ENCODE assay signal across 14 cellular contexts in the genomic region with DNA sequence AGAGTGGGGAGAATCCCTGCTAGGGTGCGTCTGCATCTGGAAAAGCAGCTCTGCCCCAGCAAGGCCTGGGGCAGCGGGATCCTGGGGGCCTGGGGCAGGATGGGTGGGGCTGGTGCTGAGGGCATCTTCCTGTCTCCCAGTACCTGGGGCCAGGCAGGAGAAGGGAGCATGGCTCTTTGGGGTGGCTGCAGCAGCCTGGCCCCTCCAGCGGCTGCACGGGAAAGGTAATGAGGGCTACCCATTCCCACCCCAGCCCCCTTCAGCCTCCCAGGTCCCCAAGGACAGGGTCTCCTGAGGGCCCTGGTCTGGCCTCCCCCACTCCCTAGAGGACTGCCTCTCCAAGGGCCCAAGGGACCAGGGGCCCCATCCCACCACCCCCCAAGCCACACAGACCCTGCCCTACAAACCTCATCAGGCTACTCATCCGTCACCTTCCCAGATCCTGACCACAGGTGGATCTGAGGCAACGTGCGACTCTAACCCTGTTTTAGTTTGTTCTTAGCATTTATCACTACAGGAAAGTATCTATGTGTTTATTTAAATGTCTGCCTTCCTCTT. TPM values are rescaled to one million over a fixed set of nuclear protein-coding genes. Genes with fewer than 3 reads are reported as not detected.
DNase-seq lines count a peak whose midpoint lies in the region; ATAC-seq, FAIRE-seq and TF ChIP-seq lines count a peak whose summit lies in the region.
"Had no signal": no experiment of that assay in that cellular context is flagged by ENCODE, and none has a peak within 500 bp of the region (broad histone marks: within the 10 kb centered on the region; RNA-seq: fewer than 3 reads in every experiment).

No MANE protein-coding gene starts in this region.

- H3K27ac ChIP-seq in BLaER1 treated with 17β-estradiol and CSF1 and Interleukin-3, amounts not matched to agents 10 nM and 100 nM, result peak overlapping the region in 9 of 11 experiments; percentile 25 to 75 (median 59); a peak in 16 of 22 replicates
- H3K27ac ChIP-seq in HUES48 (ENCODE audit: low read depth, low read length), result peak overlapping the region; percentile 17

- peaks cover 23 to 75% (median 60%) of the 10 kb centered on the region in 10 experiments for H3K4me1 ChIP-seq in BLaER1 treated with 17β-estradiol and CSF1 and Interleukin-3, amounts not matched to agents 10 nM and 100 nM
- H3K4me1 ChIP-seq in HUES48 (ENCODE audit: control insufficient read depth, insufficient read depth, low read length), result peaks cover 20% of the 10 kb centered on the region; the same call in 1 of the 2 replicates

- POLR2A ChIA-PET in activated CD8-positive, alpha-beta T cell treated with anti-CD3 and anti-CD28 coated beads, Interleukin-2, amount 10 ng/mL, durations not matched to agents 7 days and 5 days (lab: Charles Lee), result interaction anchor here (1.4 kb wide), 1 partner anchor 14 kb away, joined by 3 read pairs; no protein-coding TSS in a partner anchor

- peak overlapping the region in 6 of 11 experiments; percentile 19 to 52 (median 40); a peak in 8 of 22 replicates for H3K9ac ChIP-seq in BLaER1 treated with 17β-estradiol and CSF1 and Interleukin-3, amounts not matched to agents 10 nM and 100 nM
- H3K9ac ChIP-seq in HUES48 (ENCODE audit: low read depth, low read length), result no peak overlapping the region

- peaks cover 0 to 12% (median 0%) of the 10 kb centered on the region in 11 experiments; a peak in 5 of 22 replicates for H3K27me3 ChIP-seq in BLaER1 treated with 17β-estradiol and CSF1 and Interleukin-3, amounts not matched to agents 10 nM and 100 nM
- H3K27me3 ChIP-seq in HUES48 (ENCODE audit: control insufficient read depth, insufficient read depth, low read length), result no peaks in the 10 kb centered on the region; the same call in 1 of the 2 replicates

- peaks cover 3% of the 10 kb centered on the region for H3K27me3 Mint-ChIP-seq in brain
- H3K27me3 Mint-ChIP-seq in mesothelial cell of epicardium (ENCODE audit: low read depth), result no peaks in the 10 kb centered on the region
- H3K27me3 Mint-ChIP-seq in activated CD8-positive, alpha-beta T cell treated with anti-CD3 and anti-CD28 coated beads, Interleukin-2, amount 10 ng/mL, durations not matched to agents 7 days and 5 days (ENCODE audit: low read depth), result peaks cover 11% of the 10 kb centered on the region

- TF ChIP-seq CTCF in brain (conservative IDR thresholded peaks at IDR 0.05), result no peak
- no peak for TF ChIP-seq CTCF in mesothelial cell of epicardium (IDR thresholded peaks at IDR 0.05; ENCODE audit: unreplicated experiment)

- H3K9me3 Mint-ChIP-seq in brain (no peaks in the 10 kb centered on the region), mesothelial cell of epicardium (no peaks in the 10 kb centered on the region)
- no peaks in the 10 kb centered on the region for H3K9me3 Mint-ChIP-seq in activated CD8-positive, alpha-beta T cell treated with anti-CD3 and anti-CD28 coated beads, Interleukin-2, amount 10 ng/mL, durations not matched to agents 7 days and 5 days (ENCODE audit: insufficient read depth)
- H3K9me3 Mint-ChIP-seq: dendritic cell treated with granulocyte-macrophage colony-stimulating factor and Interleukin-4, amounts not matched to agents 40 ng/mL and 50 ng/mL, for 4 days had no signal

- no peak overlapping the region for H3K4me3 Mint-ChIP-seq in brain
- H3K4me3 Mint-ChIP-seq in mesothelial cell of epicardium, result no peak overlapping the region
- H3K4me3 Mint-ChIP-seq in activated CD8-positive, alpha-beta T cell treated with anti-CD3 and anti-CD28 coated beads, Interleukin-2, amount 10 ng/mL, durations not matched to agents 7 days and 5 days, result no peak overlapping the region
- H3K4me3 Mint-ChIP-seq: dendritic cell treated with granulocyte-macrophage colony-stimulating factor and Interleukin-4, amounts not matched to agents 40 ng/mL and 50 ng/mL, for 4 days had no signal

- no peak for TF ChIP-seq POLR2A in GM12892 (IDR thresholded peaks at IDR 0.05; ENCODE audit: low read depth, low read length)

- H3K27ac Mint-ChIP-seq in brain (peak overlapping the region in 3 of 5 experiments; percentile 38 to 81 (median 60)), mesothelial cell of epicardium (peak overlapping the region; percentile 96)
- no peak overlapping the region for H3K27ac Mint-ChIP-seq in activated CD8-positive, alpha-beta T cell treated with anti-CD3 and anti-CD28 coated beads, Interleukin-2, amount 10 ng/mL, durations not matched to agents 7 days and 5 days
- H3K27ac Mint-ChIP-seq: dendritic cell treated with granulocyte-macrophage colony-stimulating factor and Interleukin-4, amounts not matched to agents 40 ng/mL and 50 ng/mL, for 4 days had no signal

- no peak for ATAC-seq in GM18868 (IDR thresholded peaks at IDR 0.05; ENCODE audit: unreplicated experiment)
- no peak for ATAC-seq in activated CD8-positive, alpha-beta T cell treated with anti-CD3 and anti-CD28 coated beads, Interleukin-2, amount 10 ng/mL, durations not matched to agents 7 days and 5 days
- ATAC-seq: heart right ventricle had no signal

- H3K9me3 ChIP-seq in BLaER1 treated with 17β-estradiol and CSF1 and Interleukin-3, amounts not matched to agents 10 nM and 100 nM (replicated peaks in 1 of 11), result no peaks in the 10 kb centered on the region
- no peaks in the 10 kb centered on the region for H3K9me3 ChIP-seq in HUES48 (ENCODE audit: control insufficient read depth, insufficient read depth, low read length)
- H3K9me3 ChIP-seq: heart right ventricle, transverse colon had no signal

- no peaks in the 10 kb centered on the region; a peak in 1 of 22 replicates for H4K20me1 ChIP-seq in BLaER1 treated with 17β-estradiol and CSF1 and Interleukin-3, amounts not matched to agents 10 nM and 100 nM

- peaks cover 46% of the 10 kb centered on the region for H3K4me1 Mint-ChIP-seq in brain
- peaks cover 45% of the 10 kb centered on the region for H3K4me1 Mint-ChIP-seq in mesothelial cell of epicardium
- H3K4me1 Mint-ChIP-seq in activated CD8-positive, alpha-beta T cell treated with anti-CD3 and anti-CD28 coated beads, Interleukin-2, amount 10 ng/mL, durations not matched to agents 7 days and 5 days (ENCODE audit: low read depth), result peaks cover 23% of the 10 kb centered on the region

- H3K36me3 Mint-ChIP-seq in brain, result no peaks in the 10 kb centered on the region
- H3K36me3 Mint-ChIP-seq in mesothelial cell of epicardium, result no peaks in the 10 kb centered on the region
- no peaks in the 10 kb centered on the region for H3K36me3 Mint-ChIP-seq in activated CD8-positive, alpha-beta T cell treated with anti-CD3 and anti-CD28 coated beads, Interleukin-2, amount 10 ng/mL, durations not matched to agents 7 days and 5 days (ENCODE audit: low read depth)

- CTCF ChIA-PET in activated CD8-positive, alpha-beta T cell treated with anti-CD3 and anti-CD28 coated beads, Interleukin-2, amount 10 ng/mL, durations not matched to agents 7 days and 5 days (lab: Charles Lee), result interaction anchor here (1.6 kb wide), 1 partner anchor 19 kb away, joined by 6 read pairs; no protein-coding TSS in a partner anchor

- H3K4me3 ChIP-seq in BLaER1 treated with 17β-estradiol and CSF1 and Interleukin-3, amounts not matched to agents 10 nM and 100 nM, result no peak overlapping the region; a peak in 1 of 20 replicates
- no peak overlapping the region for H3K4me3 ChIP-seq in HUES48 (ENCODE audit: low read depth, low read length)
- H3K4me3 ChIP-seq: heart right ventricle, transverse colon had no signal

- no peak for FAIRE-seq in GM12892 (lab: Jason Lieb, UNC)

- H3K36me3 ChIP-seq in BLaER1 treated with 17β-estradiol and CSF1 and Interleukin-3, amounts not matched to agents 10 nM and 100 nM, result no peaks in the 10 kb centered on the region
- no peaks in the 10 kb centered on the region for H3K36me3 ChIP-seq in HUES48 (ENCODE audit: control insufficient read depth, insufficient read depth, low read length)
- H3K36me3 ChIP-seq: heart right ventricle, transverse colon had no signal

- DNase-seq in mesothelial cell of epicardium (ENCODE audit: low spot score in 2 of 2, unreplicated experiment in 2 of 2) (no peak), NCI-H2196 treated with DMSO at 0.1 percent for 48 hours (lab: John Stamatoyannopoulos, UW; ENCODE audit: unreplicated experiment) (no peak), GM12892 (ENCODE audit: insufficient read length) (no peak)
- no peak for DNase-seq in activated CD8-positive, alpha-beta T cell treated with anti-CD3 and anti-CD28 coated beads, Interleukin-2, amount 10 ng/mL, durations not matched to agents 7 days and 5 days
- DNase-seq: activated gamma-delta T cell; stimulated activated CD4-positive, alpha-beta T cell treated with anti-CD3 and anti-CD28 coated beads, Interleukin-2, amount 100 ng/mL, for 24 hours; SW 1271; transverse colon had no signal

- peak overlapping the region; percentile 52 to 90 (median 82) for H3K4me2 ChIP-seq in BLaER1 treated with 17β-estradiol and CSF1 and Interleukin-3, amounts not matched to agents 10 nM and 100 nM

RNA-seq across cellular contexts. Expression of gene ANKRD65, which starts 0.9 kb away (rescaled TPM):
- 54.3 TPM for polyA plus RNA-seq in brain (ENCODE audit: insufficient read depth, low read depth, low replicate concordance)
- total RNA-seq in mesothelial cell of epicardium, result 10.9 to 12.3 TPM (median 11.3 TPM) in 3 replicates
- 0.47 TPM for polyA plus RNA-seq in GM12892 (2012; ENCODE audit: missing spikeins)
- not detected for total RNA-seq in activated CD8-positive, alpha-beta T cell treated with anti-CD3 and anti-CD28 coated beads, Interleukin-2, amount 10 ng/mL, durations not matched to agents 7 days and 5 days

RNA-seq across cellular contexts. Expression of gene VWA1, which starts 13.5 kb away (rescaled TPM):
- polyA plus RNA-seq in brain (ENCODE audit: insufficient read depth, low read depth, low replicate concordance), result 108 TPM
- 57.0 to 59.1 TPM (median 57.7 TPM) in 3 replicates for total RNA-seq in mesothelial cell of epicardium
- 0.47 TPM for polyA plus RNA-seq in GM12892 (2012; ENCODE audit: missing spikeins)
- total RNA-seq in activated CD8-positive, alpha-beta T cell treated with anti-CD3 and anti-CD28 coated beads, Interleukin-2, amount 10 ng/mL, durations not matched to agents 7 days and 5 days, result under 1 TPM; 0.21 to 0.29 TPM

RNA-seq across cellular contexts. Expression of gene MRPL20, which starts 14.9 kb away (rescaled TPM):
- polyA plus RNA-seq in brain (ENCODE audit: insufficient read depth, low read depth, low replicate concordance), result 152 TPM
- total RNA-seq in mesothelial cell of epicardium, result 87.9 to 98.2 TPM (median 94.7 TPM) in 3 replicates
- polyA plus RNA-seq in GM12892 (2012; ENCODE audit: missing spikeins), result 172 TPM
- 100 to 1,000 TPM; 111 to 117 TPM for total RNA-seq in activated CD8-positive, alpha-beta T cell treated with anti-CD3 and anti-CD28 coated beads, Interleukin-2, amount 10 ng/mL, durations not matched to agents 7 days and 5 days

RNA-seq across cellular contexts. Expression of gene CCNL2, which starts 22.9 kb away (rescaled TPM):
- polyA plus RNA-seq in brain (ENCODE audit: insufficient read depth, low read depth, low replicate concordance), result 19.4 TPM
- 396 to 423 TPM (median 405 TPM) in 3 replicates for total RNA-seq in mesothelial cell of epicardium
- 60.5 TPM for polyA plus RNA-seq in GM12892 (2012; ENCODE audit: missing spikeins)
- total RNA-seq in activated CD8-positive, alpha-beta T cell treated with anti-CD3 and anti-CD28 coated beads, Interleukin-2, amount 10 ng/mL, durations not matched to agents 7 days and 5 days, result 100 to 1,000 TPM in 1 of 2 experiments, 10 to 100 TPM in 1; 98.3 to 110 TPM

RNA-seq across cellular contexts. Expression of gene ATAD3C, which starts 27.5 kb away (rescaled TPM):
- 10.3 TPM for polyA plus RNA-seq in brain (ENCODE audit: insufficient read depth, low read depth, low replicate concordance)
- 2.2 to 3.9 TPM (median 2.9 TPM) in 3 replicates for total RNA-seq in mesothelial cell of epicardium
- polyA plus RNA-seq in GM12892 (2012; ENCODE audit: missing spikeins), result 1.7 TPM
- 1 to 10 TPM; 1.0 to 1.4 TPM for total RNA-seq in activated CD8-positive, alpha-beta T cell treated with anti-CD3 and anti-CD28 coated beads, Interleukin-2, amount 10 ng/mL, durations not matched to agents 7 days and 5 days

Comparison
In these comparisons a context has a peak if more than half of its experiments do, and no peak if none do; other contexts are left out.
1. RNA of gene ANKRD65, which starts 0.9 kb away (total RNA-seq): 10.9 to 12.3 TPM in mesothelial cell of epicardium; not detected in activated CD8-positive, alpha-beta T cell treated with anti-CD3 and anti-CD28 coated beads, Interleukin-2, amount 10 ng/mL, durations not matched to agents 7 days and 5 days; every median in the first group is over 10 times any median in the second.
2. RNA of gene VWA1, which starts 13.5 kb away (total RNA-seq): 57.0 to 59.1 TPM in mesothelial cell of epicardium; 0.21 to 0.29 TPM in activated CD8-positive, alpha-beta T cell treated with anti-CD3 and anti-CD28 coated beads, Interleukin-2, amount 10 ng/mL, durations not matched to agents 7 days and 5 days; every median in the first group is over 10 times any median in the second.